Comparison of ENCODE assay signal across 1 cellular context in the genomic region with DNA sequence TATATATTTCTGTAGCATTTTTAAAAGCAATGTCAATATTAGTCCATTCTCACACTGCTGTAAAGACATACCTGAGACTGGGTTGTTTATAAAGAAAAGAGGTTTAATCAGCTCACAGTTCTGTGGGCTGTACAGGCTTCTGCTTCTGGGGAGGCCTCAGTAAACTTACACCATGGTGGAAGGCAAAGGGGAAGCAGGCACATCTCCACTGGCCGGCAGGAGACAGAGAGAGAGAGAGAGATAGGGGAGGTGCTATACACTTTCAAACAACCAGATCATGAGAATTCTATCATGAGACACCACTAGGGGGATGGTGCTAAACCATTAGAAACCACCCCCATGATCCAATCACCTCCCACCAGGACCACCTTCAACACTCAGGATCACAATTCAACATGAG.
TF ChIP-seq lines count a peak whose summit lies in the region.

No MANE protein-coding gene starts in this region.

TF ChIP-seq in HepG2, 621 proteins besides CTCF, POLR2A, EP300 and RAD21 (continued from another document):
- TF ChIP-seq HNRNPLL (IDR thresholded peaks at IDR 0.05; ENCODE audit: low read depth, low read length, poor library complexity, severe bottlenecking): no peak
